In the genomic region with DNA sequence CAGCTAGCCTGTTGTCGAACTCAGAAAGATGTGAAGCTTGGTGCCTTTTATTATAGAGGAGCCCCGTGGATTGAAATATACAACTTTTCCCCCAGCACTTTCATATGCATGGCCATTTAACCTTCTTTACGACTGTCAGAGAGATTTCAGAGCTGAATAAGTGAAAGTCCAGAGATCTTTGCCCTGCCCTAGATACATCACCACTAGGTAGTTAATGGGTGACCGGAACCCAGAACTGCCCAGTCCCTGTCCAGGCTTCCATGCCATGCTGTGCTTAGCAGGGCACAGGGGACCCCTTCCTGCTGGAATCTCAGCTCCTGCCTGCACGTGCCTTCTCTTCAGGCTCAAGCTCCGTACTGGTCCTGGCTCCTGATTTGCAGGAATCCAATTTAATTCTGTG, we compare ENCODE assay signal across 21 cellular contexts. TPM values are rescaled to one million over a fixed set of nuclear protein-coding genes. Genes with fewer than 3 reads are reported as not detected.
DNase-seq lines count a peak whose midpoint lies in the region; ATAC-seq and TF ChIP-seq lines count a peak whose summit lies in the region.
"Had no signal": no experiment of that assay in that cellular context is flagged by ENCODE, and none has a peak within 500 bp of the region (broad histone marks: within the 10 kb centered on the region; RNA-seq: fewer than 3 reads in every experiment).

No MANE protein-coding gene starts in this region.

- no peaks in the 10 kb centered on the region for H3K36me3 Mint-ChIP-seq in neural crest cell (ENCODE audit: low read depth)
- H3K36me3 Mint-ChIP-seq: CD14-positive monocyte had no signal

- intact Hi-C loops in left ventricle myocardium inferior (cut with micrococcal nuclease) = no loop called here
- intact Hi-C loops in cardiac septum (cut with DNase I) = loop anchor here (5.0 kb wide), 1 partner anchor 33 kb away; the partner anchor contains the start of gene SRL
- intact Hi-C loops in left colon (cut with DNase I, micrococcal nuclease) = loop anchor here in 1 of 2 donors (10.0 kb wide), 1 partner anchor 125 kb away; no protein-coding TSS in a partner anchor

- peaks cover 9% of the 10 kb centered on the region for H3K4me1 Mint-ChIP-seq in neural crest cell
- H3K4me1 Mint-ChIP-seq: B cell had no signal

- H3K4me3 Mint-ChIP-seq in neural crest cell = no peak overlapping the region
- H3K4me3 Mint-ChIP-seq: B cell, CD14-positive monocyte had no signal

- ATAC-seq in left colon = peak; percentile 52
- ATAC-seq in HG02884 (IDR thresholded peaks at IDR 0.05; ENCODE audit: unreplicated experiment) = no peak

- no peaks in the 10 kb centered on the region for H3K27me3 Mint-ChIP-seq in neural crest cell (ENCODE audit: low read depth)

- peak overlapping the region; percentile 19 for H3K27ac Mint-ChIP-seq in neural crest cell (ENCODE audit: unreplicated experiment)
- H3K27ac Mint-ChIP-seq: B cell had no signal

- no peak for TF ChIP-seq CTCF in left ventricle myocardium inferior (IDR thresholded peaks at IDR 0.05; ENCODE audit: borderline replicate concordance)
- no peak for TF ChIP-seq CTCF in neural crest cell (conservative IDR thresholded peaks at IDR 0.05)

- DNase-seq in left ventricle myocardium inferior (no peak), cardiac septum (ENCODE audit: low spot score) (no peak), left colon (no peak), neural crest cell (ENCODE audit: low read depth, low spot score) (no peak), AML-193 (lab: John Stamatoyannopoulos, UW) (no peak), NCI-H1694 treated with DMSO at 0.1 percent for 48 hours (lab: John Stamatoyannopoulos, UW) (no peak)
- DNase-seq: DMS53, GDM1, Kasumi-1, NCI-H1694, NCI-H2081 treated with DMSO at 0.1 percent for 48 hours, NCI-H2171 treated with DMSO at 0.1 percent for 48 hours, NCI-H446, NCI-H526 had no signal

- H3K27ac ChIP-seq in left ventricle myocardium inferior (replicated peaks) = peak overlapping the region; percentile 74

- peaks cover 3% of the 10 kb centered on the region for H3K36me3 ChIP-seq in left ventricle myocardium inferior

- no peaks in the 10 kb centered on the region for H3K27me3 ChIP-seq in left ventricle myocardium inferior (ENCODE audit: low read depth)

- H3K9me3 ChIP-seq in left ventricle myocardium inferior (replicated peaks) = no peaks in the 10 kb centered on the region

- peaks cover 97% of the 10 kb centered on the region for H3K4me1 ChIP-seq in left ventricle myocardium inferior

- peaks cover 4% of the 10 kb centered on the region for H3K9me3 Mint-ChIP-seq in neural crest cell

- no peak overlapping the region for H3K4me3 ChIP-seq in left ventricle myocardium inferior

RNA-seq across cellular contexts. Expression of gene SRL, which starts 32.2 kb away (rescaled TPM):
- total RNA-seq in left ventricle myocardium inferior (445 TPM), cardiac septum (400 TPM), left colon (under 1 TPM; 0.46 to 0.50 TPM), neural crest cell (0.32 and 0.40 TPM in 2 replicates)
- total RNA-seq: A172, B cell, H4, MCF 10A, OCI-LY7 had no signal

Comparison
In these comparisons a context has a peak if more than half of its experiments do, and no peak if none do; other contexts are left out.
1. RNA of gene SRL, which starts 32.2 kb away (total RNA-seq): 445 TPM in left ventricle myocardium inferior (single experiment) and 400 TPM in cardiac septum (single experiment); 0.46 to 0.50 TPM in left colon and 0.32 to 0.40 TPM in neural crest cell; every median in the first group is over 100 times any median in the second.